In the genomic region with DNA sequence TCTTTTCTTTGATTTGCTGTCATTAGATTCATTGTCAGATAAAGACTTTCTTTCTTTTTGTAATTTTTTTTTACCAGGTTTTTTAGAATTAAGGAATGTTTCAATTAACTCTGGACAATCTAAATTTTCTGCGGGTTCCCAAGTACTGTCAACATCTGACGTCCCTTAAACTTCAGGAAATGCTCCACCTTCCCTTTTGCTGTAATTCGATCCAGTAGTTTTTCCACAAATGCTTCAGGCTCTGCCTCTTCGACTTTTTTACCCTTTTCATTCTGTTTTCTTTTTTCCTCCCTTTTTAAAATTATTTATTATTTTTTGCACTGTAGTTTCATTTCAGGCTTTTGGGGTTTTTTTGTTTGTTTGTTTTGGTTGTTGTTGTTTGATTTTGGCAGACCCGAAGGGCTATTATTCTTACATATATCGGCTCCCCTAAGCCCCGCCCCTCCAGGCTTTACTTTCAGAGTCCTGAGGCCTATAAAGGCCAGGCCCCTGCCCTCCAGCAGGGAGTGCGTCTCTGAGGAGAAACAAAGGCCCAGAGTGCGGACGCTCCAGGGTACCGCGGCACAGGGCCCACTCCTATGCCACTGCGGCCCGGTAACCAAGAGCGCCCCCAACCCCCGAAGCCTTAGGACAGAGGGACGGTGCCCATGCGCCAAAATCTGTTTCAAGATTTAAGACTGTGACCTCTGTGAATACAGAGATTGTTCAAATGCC, we compare ENCODE assay signal across 11 cellular contexts.
A peak's percentile ranks its signal among the peaks of the same experiment; 100 is the strongest.
DNase-seq lines count a peak whose midpoint lies in the region; ATAC-seq and TF ChIP-seq lines count a peak whose summit lies in the region.
"Had no signal": no experiment of that assay in that cellular context is flagged by ENCODE, and none has a peak within 500 bp of the region (broad histone marks: within the 10 kb centered on the region; RNA-seq: fewer than 3 reads in every experiment).

No MANE protein-coding gene starts in this region.

- no peaks in the 10 kb centered on the region for H3K9me3 ChIP-seq in trophoblast cell (ENCODE audit: insufficient read depth, low read depth, low read length)

- H3K4me1 ChIP-seq in trophoblast cell (ENCODE audit: control insufficient read depth in 1 of 2, insufficient read depth in 2 of 2, low read length in 2 of 2), result peaks cover 0 to 2% of the 10 kb centered on the region in 2 experiments

- no peaks in the 10 kb centered on the region for H3K36me3 Mint-ChIP-seq in brain

- no peak for ATAC-seq in GM21390 (IDR thresholded peaks at IDR 0.05; ENCODE audit: unreplicated experiment)

- H2BK12ac ChIP-seq in trophoblast cell (ENCODE audit: low read length), result no peak overlapping the region

- peaks cover 15% of the 10 kb centered on the region for H3K4me1 Mint-ChIP-seq in brain

- H3K79me1 ChIP-seq in trophoblast cell (ENCODE audit: low read length), result peaks cover 2% of the 10 kb centered on the region

- no peak for TF ChIP-seq CTCF in brain (conservative IDR thresholded peaks at IDR 0.05)

- WGBS in trophoblast cell (ENCODE audit: extremely low coverage, insufficient coverage, insufficient read length), result no CpG with 5 or more reads among the region's 18 CpGs

- no peaks in the 10 kb centered on the region for H3K9me3 Mint-ChIP-seq in brain
- H3K9me3 Mint-ChIP-seq: CD4-positive, alpha-beta T cell had no signal

- no peak overlapping the region for H3K27ac ChIP-seq in trophoblast cell (ENCODE audit: low read depth, low read length)

- peak overlapping the region in 4 of 5 experiments; percentile 11 to 62 (median 52) for H3K4me3 Mint-ChIP-seq in brain
- H3K4me3 Mint-ChIP-seq: CD4-positive, alpha-beta T cell had no signal

- H3K27me3 ChIP-seq in trophoblast cell (ENCODE audit: insufficient read depth, low read length), result no peaks in the 10 kb centered on the region

- H3K27ac Mint-ChIP-seq in brain, result no peak overlapping the region
- H3K27ac Mint-ChIP-seq: CD4-positive, alpha-beta T cell had no signal

- H3K79me2 ChIP-seq in trophoblast cell (ENCODE audit: control insufficient read depth, insufficient read depth, low read length, poor library complexity), result no peaks in the 10 kb centered on the region

- H2BK120ac ChIP-seq in trophoblast cell (ENCODE audit: insufficient read depth, low read length, poor library complexity), result no peak overlapping the region

- H3K4ac ChIP-seq in trophoblast cell (ENCODE audit: low read depth, low read length), result no peak overlapping the region

- no peaks in the 10 kb centered on the region for H3K36me3 ChIP-seq in trophoblast cell (ENCODE audit: control insufficient read depth in 1 of 2, insufficient read depth in 2 of 2, low read length in 2 of 2)

- H3K18ac ChIP-seq in trophoblast cell (ENCODE audit: low read length), result no peak overlapping the region

- H3K27me3 Mint-ChIP-seq in brain, result no peaks in the 10 kb centered on the region
- H3K27me3 Mint-ChIP-seq: CD4-positive, alpha-beta T cell had no signal

- peak overlapping the region; percentile 54 for H4K8ac ChIP-seq in trophoblast cell (ENCODE audit: low read depth, low read length)

- H4K91ac ChIP-seq in trophoblast cell (ENCODE audit: low read depth, low read length), result peak overlapping the region; percentile 77

- H3K9ac ChIP-seq in trophoblast cell (ENCODE audit: low read length), result no peak overlapping the region

- H3K23ac ChIP-seq in trophoblast cell (ENCODE audit: low read length), result no peak overlapping the region

- peak overlapping the region; percentile 26 for H2BK5ac ChIP-seq in trophoblast cell (ENCODE audit: low read depth, low read length, poor library complexity)

- peak overlapping the region; percentile 96 for H2AFZ ChIP-seq in trophoblast cell (ENCODE audit: insufficient read depth, low read length, poor library complexity)

- no peak overlapping the region for H3K4me3 ChIP-seq in trophoblast cell (ENCODE audit: low read depth, low read length)

- DNase-seq in EH (ENCODE audit: low read depth) (peak; percentile 15), hepatic stellate cell (ENCODE audit: low spot score) (peak; percentile 0), trophoblast cell (no peak), retina (no peak), globus pallidus (ENCODE audit: low spot score) (no peak)
- no peak for DNase-seq in activated effector memory CD4-positive, alpha-beta T cell treated with Interleukin-2 at 50 U/mL for 16 hours
- DNase-seq: activated CD8-positive, alpha-beta memory T cell treated with anti-CD3 and anti-CD28 coated beads for 24 hours; CD4-positive, alpha-beta T cell; occipital lobe had no signal

- H2AK5ac ChIP-seq in trophoblast cell (ENCODE audit: low read length), result no peak overlapping the region

- H3K14ac ChIP-seq in trophoblast cell (ENCODE audit: low read length), result no peak overlapping the region

- peak overlapping the region; percentile 46 for H3K4me2 ChIP-seq in trophoblast cell (ENCODE audit: low read length)

- peak overlapping the region; percentile 70 for H4K12ac ChIP-seq in trophoblast cell (ENCODE audit: low read depth, low read length)

Comparison
In these comparisons a context has a peak if more than half of its experiments do, and no peak if none do; other contexts are left out.
1. DNase-seq: peak in EH (single experiment) and hepatic stellate cell (single experiment); none in trophoblast cell (0 of 2), activated effector memory CD4-positive, alpha-beta T cell treated with Interleukin-2 at 50 U/mL for 16 hours (single experiment), retina (single experiment) and globus pallidus (single experiment).